In the genomic region with DNA sequence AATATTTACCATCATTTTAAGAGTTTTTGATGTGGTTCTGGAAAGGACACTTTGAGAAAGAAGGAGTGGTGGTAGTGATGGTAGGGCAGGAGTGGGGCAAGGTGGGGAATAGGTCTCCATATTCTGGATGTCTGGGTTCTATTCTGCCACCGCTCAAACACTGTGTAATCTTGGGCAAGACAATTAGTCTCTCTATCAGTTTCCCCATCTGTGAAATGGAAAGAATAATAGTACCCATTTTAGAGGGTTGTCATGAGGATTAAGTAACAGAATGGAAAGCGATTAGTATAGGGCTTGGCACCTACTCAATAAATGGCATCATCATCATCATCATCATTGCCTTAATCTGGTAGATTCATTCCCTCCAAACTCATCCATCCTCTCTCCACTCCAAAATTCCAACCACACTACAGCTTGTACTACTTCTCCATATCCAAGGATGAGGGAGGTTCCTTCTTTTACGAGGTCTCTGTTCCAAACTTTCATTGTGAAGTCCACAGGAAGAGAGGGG, we compare ENCODE assay signal across 9 cellular contexts. TPM values are rescaled to one million over a fixed set of nuclear protein-coding genes. Genes with fewer than 3 reads are reported as not detected.
DNase-seq lines count a peak whose midpoint lies in the region; ATAC-seq, FAIRE-seq and TF ChIP-seq lines count a peak whose summit lies in the region.
"Had no signal": no experiment of that assay in that cellular context is flagged by ENCODE, and none has a peak within 500 bp of the region (broad histone marks: within the 10 kb centered on the region; RNA-seq: fewer than 3 reads in every experiment).

No MANE protein-coding gene starts in this region.

- H3K27me3 ChIP-seq in GM23338 (ENCODE audit: insufficient read depth) = peaks cover 27% of the 10 kb centered on the region
- H3K27me3 ChIP-seq: pancreas had no signal

- H3K4me1 Mint-ChIP-seq in GM23338 (peaks cover 33% of the 10 kb centered on the region), natural killer cell (peaks cover 34 to 58% of the 10 kb centered on the region in 2 donors)
- peaks cover 47% of the 10 kb centered on the region for H3K4me1 Mint-ChIP-seq in activated naive CD8-positive, alpha-beta T cell treated with anti-CD3 and anti-CD28 coated beads, Interleukin-2, amount 50 U/mL, for 24 hours

- no peak for DNase-seq in A549 (ENCODE audit: low read depth in 1 of 2, low spot score in 1 of 2)
- no peak for DNase-seq in GM23338 (ENCODE audit: low spot score)
- no peak for DNase-seq in activated naive CD8-positive, alpha-beta T cell treated with anti-CD3 and anti-CD28 coated beads, Interleukin-2, amount 50 U/mL, for 24 hours
- DNase-seq in natural killer cell = no peak
- no peak for DNase-seq in HPDE6-E6E7 (ENCODE audit: extremely low spot score)
- no peak for DNase-seq in NCI-H82 treated with DMSO at 0.1 percent for 48 hours (lab: John Stamatoyannopoulos, UW; ENCODE audit: unreplicated experiment)

- H3K9me3 Mint-ChIP-seq in GM23338 (no peaks in the 10 kb centered on the region), natural killer cell (no peaks in the 10 kb centered on the region)
- H3K9me3 Mint-ChIP-seq in activated naive CD8-positive, alpha-beta T cell treated with anti-CD3 and anti-CD28 coated beads, Interleukin-2, amount 50 U/mL, for 24 hours = no peaks in the 10 kb centered on the region

- H3K36me3 ChIP-seq in GM23338 (ENCODE audit: insufficient read depth) = no peaks in the 10 kb centered on the region
- H3K36me3 ChIP-seq: pancreas had no signal

- POLR2A ChIA-PET in A549 (lab: Yijun Ruan, JAX) = interaction anchor here (1.2 kb wide), 1 partner anchor 82 kb away, joined by 20 read pairs; the partner anchor contains the start of genes GSS and MYH7B

- H3F3A ChIP-seq in GM23338 (replicated peaks; ENCODE audit: low read depth) = peaks cover 5% of the 10 kb centered on the region; the same call in 1 of the 2 replicates

- H3K36me3 Mint-ChIP-seq in GM23338 (ENCODE audit: low read depth) = no peaks in the 10 kb centered on the region; the same call in 2 of the 3 replicates
- H3K36me3 Mint-ChIP-seq in activated naive CD8-positive, alpha-beta T cell treated with anti-CD3 and anti-CD28 coated beads, Interleukin-2, amount 50 U/mL, for 24 hours (ENCODE audit: low read depth) = no peaks in the 10 kb centered on the region
- H3K36me3 Mint-ChIP-seq in natural killer cell = no peaks in the 10 kb centered on the region

- H3K4me3 ChIP-seq in A549 (no peak overlapping the region), GM23338 (peak overlapping the region; percentile 94; the same call in 1 of the 2 replicates)

- TF ChIP-seq CTCF in A549 (IDR thresholded peaks at IDR 0.05) = no peak
- TF ChIP-seq CTCF in GM23338 (conservative IDR thresholded peaks at IDR 0.05; ENCODE audit: low read depth in 2 of 2) = no peak
- TF ChIP-seq CTCF in natural killer cell (IDR thresholded peaks at IDR 0.05) = no peak

- no peak overlapping the region for H3K27ac Mint-ChIP-seq in GM23338
- H3K27ac Mint-ChIP-seq in activated naive CD8-positive, alpha-beta T cell treated with anti-CD3 and anti-CD28 coated beads, Interleukin-2, amount 50 U/mL, for 24 hours = peak overlapping the region; percentile 65
- peak overlapping the region in 1 of 2 donors; percentile 81 for H3K27ac Mint-ChIP-seq in natural killer cell

- no peak for TF ChIP-seq RAD21 in A549 (conservative IDR thresholded peaks at IDR 0.05 in 1 of 2, IDR thresholded peaks at IDR 0.05 in 1 of 2)

- peak overlapping the region; percentile 69 for H3K4me3 Mint-ChIP-seq in GM23338
- peak overlapping the region; percentile 80 for H3K4me3 Mint-ChIP-seq in activated naive CD8-positive, alpha-beta T cell treated with anti-CD3 and anti-CD28 coated beads, Interleukin-2, amount 50 U/mL, for 24 hours
- peak overlapping the region; percentile 84 for H3K4me3 Mint-ChIP-seq in natural killer cell

- H3K27me3 Mint-ChIP-seq in GM23338 (ENCODE audit: insufficient read depth, low read depth, poor library complexity) = peaks cover 26% of the 10 kb centered on the region
- no peaks in the 10 kb centered on the region for H3K27me3 Mint-ChIP-seq in activated naive CD8-positive, alpha-beta T cell treated with anti-CD3 and anti-CD28 coated beads, Interleukin-2, amount 50 U/mL, for 24 hours
- H3K27me3 Mint-ChIP-seq in natural killer cell (ENCODE audit: low read depth in 2 of 2) = peaks cover 6 to 19% of the 10 kb centered on the region in 2 donors

- H2AFZ ChIP-seq in GM23338 = peak overlapping the region; percentile 99

- TF ChIP-seq EP300 in A549 (IDR thresholded peaks at IDR 0.05) = no peak

- 32% methylated on average over 3 of the region's 3 CpGs for WGBS in A549 (ENCODE audit: missing lambda C conversion rate)

- no peaks in the 10 kb centered on the region for H3K9me3 ChIP-seq in A549
- H3K9me3 ChIP-seq: pancreas had no signal

- H3K4me1 ChIP-seq in A549 (peaks cover 19% of the 10 kb centered on the region), GM23338 (ENCODE audit: insufficient read depth) (peaks cover 20% of the 10 kb centered on the region)

- H3K27ac ChIP-seq in A549 = peak overlapping the region in 1 of 2 experiments; percentile 90; a peak in 3 of 6 replicates
- no peak overlapping the region for H3K27ac ChIP-seq in GM23338 (ENCODE audit: low read depth)

- ATAC-seq in A549 = no peak
- no peak for ATAC-seq in GM23338
- ATAC-seq in activated naive CD8-positive, alpha-beta T cell treated with anti-CD3 and anti-CD28 coated beads, Interleukin-2, amount 50 U/mL, for 24 hours = no peak
- no peak for ATAC-seq in natural killer cell
- ATAC-seq in GM19023 (IDR thresholded peaks at IDR 0.05; ENCODE audit: unreplicated experiment) = no peak
- ATAC-seq in HG03039 (IDR thresholded peaks at IDR 0.05; ENCODE audit: unreplicated experiment) = no peak

- no peak for FAIRE-seq in A549 (lab: Jason Lieb, UNC)
- FAIRE-seq: pancreas had no signal

- intact Hi-C loops in natural killer cell (cut with micrococcal nuclease) = no loop called here

- no peak for TF ChIP-seq POLR2A in A549 (IDR thresholded peaks at IDR 0.05; ENCODE audit: low read length)

- CTCF ChIA-PET in A549 (lab: Yijun Ruan, JAX) = interaction anchor here (0.5 to 7.8 kb wide), 61 partner anchors 9 to 429 kb away, joined by 3 to 207 read pairs (median 5); partner anchors contain the start of genes EIF6, GSS, MYH7B and NCOA6

- no peaks in the 10 kb centered on the region for H4K20me1 ChIP-seq in GM23338 (replicated peaks; ENCODE audit: insufficient read depth)

- no peaks in the 10 kb centered on the region for H3K9me2 ChIP-seq in GM23338 (ENCODE audit: insufficient read depth)

- peaks cover 26% of the 10 kb centered on the region for H3K79me2 ChIP-seq in GM23338 (replicated peaks; ENCODE audit: insufficient read depth)

- H3K4me2 ChIP-seq in A549 (peak overlapping the region; percentile 91), GM23338 (peak overlapping the region; percentile 99)

TF ChIP-seq in A549, 52 proteins besides CTCF, POLR2A, EP300 and RAD21:
- TF ChIP-seq KDM1A (IDR thresholded peaks at IDR 0.05; ENCODE audit: low read depth) (0 out of 2 replicates have a peak, but pooled peaks have one; percentile 31), E2F6 (IDR thresholded peaks at IDR 0.05; ENCODE audit: borderline replicate concordance, low read depth) (no peak)

TF ChIP-seq in GM23338, 12 proteins besides CTCF, POLR2A, EP300 and RAD21 (continues in another document):
- TF ChIP-seq CREB1 (CRISPR knock-in tag; IDR thresholded peaks at IDR 0.05; ENCODE audit: low read depth) (no peak), ZNF114 (CRISPR knock-in tag; IDR thresholded peaks at IDR 0.05) (no peak)

RNA-seq across cellular contexts. Expression of gene GGT7, which starts 1.0 kb away (rescaled TPM):
- 3.5 and 4.2 TPM in 2 replicates for polyA plus RNA-seq in A549 (2011; rRNA removed)
- 5.9 and 7.5 TPM in 2 replicates for polyA plus RNA-seq in A549 (2012; cell fraction: cytosol; rRNA removed)
- polyA plus RNA-seq in A549 (2012; cell fraction: nucleus; rRNA removed) = 40.7 and 50.1 TPM in 2 replicates
- polyA plus RNA-seq in A549 (2017; fragmentation: RNase III; extraction: RNeasy Plus Mini Kit Qiagen cat#74134 plus additional on column Dnase treatment) = 8.6 to 10.6 TPM (median 9.1 TPM) in 3 replicates
- 5.2 and 6.2 TPM in 2 replicates for polyA minus RNA-seq in A549 (2011; rRNA and poly(A)+ RNA removed)
- 23.6 and 24.9 TPM in 2 replicates for total RNA-seq in GM23338 (2014; rRNA removed; shearing (Covaris generic))
- 19.0 and 24.6 TPM in 2 replicates for polyA plus RNA-seq in GM23338 (2016; fragmentation: Nextera tagmentation; extraction: Ambion mirVana)
- total RNA-seq in natural killer cell = 10 to 100 TPM in 2 of 3 donors, 1 to 10 TPM in 1; 7.4 to 12.8 (median 12.1) TPM

RNA-seq across cellular contexts. Expression of gene ACSS2, which starts 2.8 kb away (rescaled TPM):
- 21.4 and 22.1 TPM in 2 replicates for polyA plus RNA-seq in A549 (2011; rRNA removed)
- 13.3 and 14.9 TPM in 2 replicates for polyA plus RNA-seq in A549 (2012; cell fraction: cytosol; rRNA removed)
- polyA plus RNA-seq in A549 (2012; cell fraction: nucleus; rRNA removed) = 24.0 and 27.8 TPM in 2 replicates
- polyA plus RNA-seq in A549 (2017; fragmentation: RNase III; extraction: RNeasy Plus Mini Kit Qiagen cat#74134 plus additional on column Dnase treatment) = 19.1 to 24.1 TPM (median 19.8 TPM) in 3 replicates
- polyA minus RNA-seq in A549 (2011; rRNA and poly(A)+ RNA removed) = 52.7 and 57.9 TPM in 2 replicates
- total RNA-seq in GM23338 (2014; rRNA removed; shearing (Covaris generic)) = 43.4 and 49.3 TPM in 2 replicates
- polyA plus RNA-seq in GM23338 (2016; fragmentation: Nextera tagmentation; extraction: Ambion mirVana) = 26.1 and 26.8 TPM in 2 replicates
- total RNA-seq in natural killer cell = 10 to 100 TPM in 1 of 3 donors, 1 to 10 TPM in 2; 2.4 to 11.4 (median 7.5) TPM

RNA-seq across cellular contexts. Expression of gene NCOA6, which starts 48.2 kb away (rescaled TPM):
- polyA plus RNA-seq in A549 (2011; rRNA removed) (18.0 and 22.7 TPM in 2 replicates), A549 (2017; fragmentation: RNase III; extraction: RNeasy Plus Mini Kit Qiagen cat#74134 plus additional on column Dnase treatment) (14.1 to 15.8 TPM (median 15.3 TPM) in 3 replicates), GM23338 (2016; fragmentation: Nextera tagmentation; extraction: Ambion mirVana) (15.9 and 17.4 TPM in 2 replicates)
- polyA plus RNA-seq in A549 (2012; cell fraction: cytosol; rRNA removed) = 12.8 and 16.3 TPM in 2 replicates
- 12.7 and 13.9 TPM in 2 replicates for polyA plus RNA-seq in A549 (2012; cell fraction: nucleus; rRNA removed)
- 26.7 and 29.9 TPM in 2 replicates for polyA minus RNA-seq in A549 (2011; rRNA and poly(A)+ RNA removed)
- total RNA-seq in GM23338 (2014; rRNA removed; shearing (Covaris generic)) = 10.6 and 10.8 TPM in 2 replicates
- 10 to 100 TPM; 34.7 to 41.6 (median 37.0) TPM for total RNA-seq in natural killer cell
